In the genomic region with DNA sequence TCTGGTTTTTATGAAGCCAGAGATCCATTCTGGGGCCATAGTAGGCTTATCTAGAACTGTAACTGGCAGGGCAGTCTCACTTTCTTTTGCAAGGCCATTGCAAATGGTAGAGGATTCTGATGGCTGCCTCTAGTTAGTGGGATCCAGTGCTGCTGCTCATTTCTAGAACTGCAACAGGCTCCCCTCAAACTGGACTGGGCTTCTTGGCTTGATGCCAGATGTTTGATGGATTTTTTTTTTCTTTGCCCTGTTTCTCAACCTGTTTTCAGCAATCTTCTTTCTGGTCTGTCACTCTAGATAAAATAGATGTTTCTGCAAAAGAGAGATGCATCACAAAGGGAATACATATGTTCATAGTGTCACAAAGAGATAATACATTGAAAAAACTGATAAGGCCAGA, we compare ENCODE assay signal across 12 cellular contexts. TPM values are rescaled to one million over a fixed set of nuclear protein-coding genes. Genes with fewer than 3 reads are reported as not detected.
"Had no signal": no experiment of that assay in that cellular context is flagged by ENCODE, and none has a peak within 500 bp of the region (broad histone marks: within the 10 kb centered on the region; RNA-seq: fewer than 3 reads in every experiment).

No MANE protein-coding gene starts in this region.

- DNase-seq: GM23248, GOT3, H7, H9, HCEC 1CT, HFFc6 had no signal

- H3K36me3 ChIP-seq: HAP-1 had no signal

- H3K4me3 ChIP-seq: GM23248, GM23338, HAP-1 had no signal

- H2AFZ ChIP-seq: GM23248, GM23338 had no signal

- H3K9me3 ChIP-seq: HAP-1 had no signal

- FAIRE-seq: H1, H54 had no signal

- H3K4me2 ChIP-seq: GM23338 had no signal

- H3K9ac ChIP-seq: GM23248 had no signal

- ATAC-seq: GM23338, HCT116 had no signal

- H3K27ac ChIP-seq: GM23248 had no signal

- H3K4me1 ChIP-seq: HAP-1 had no signal

RNA-seq across cellular contexts. Expression of a gene that starts 11.9 kb away (rescaled TPM):
- total RNA-seq: GM23248, GM23338, H1, H4, H7, H9, HFFc6 had no signal
- polyA plus RNA-seq: GM23248, GM23338, H1 had no signal
